Comparison of ENCODE assay signal across 8 cellular contexts in the genomic region with DNA sequence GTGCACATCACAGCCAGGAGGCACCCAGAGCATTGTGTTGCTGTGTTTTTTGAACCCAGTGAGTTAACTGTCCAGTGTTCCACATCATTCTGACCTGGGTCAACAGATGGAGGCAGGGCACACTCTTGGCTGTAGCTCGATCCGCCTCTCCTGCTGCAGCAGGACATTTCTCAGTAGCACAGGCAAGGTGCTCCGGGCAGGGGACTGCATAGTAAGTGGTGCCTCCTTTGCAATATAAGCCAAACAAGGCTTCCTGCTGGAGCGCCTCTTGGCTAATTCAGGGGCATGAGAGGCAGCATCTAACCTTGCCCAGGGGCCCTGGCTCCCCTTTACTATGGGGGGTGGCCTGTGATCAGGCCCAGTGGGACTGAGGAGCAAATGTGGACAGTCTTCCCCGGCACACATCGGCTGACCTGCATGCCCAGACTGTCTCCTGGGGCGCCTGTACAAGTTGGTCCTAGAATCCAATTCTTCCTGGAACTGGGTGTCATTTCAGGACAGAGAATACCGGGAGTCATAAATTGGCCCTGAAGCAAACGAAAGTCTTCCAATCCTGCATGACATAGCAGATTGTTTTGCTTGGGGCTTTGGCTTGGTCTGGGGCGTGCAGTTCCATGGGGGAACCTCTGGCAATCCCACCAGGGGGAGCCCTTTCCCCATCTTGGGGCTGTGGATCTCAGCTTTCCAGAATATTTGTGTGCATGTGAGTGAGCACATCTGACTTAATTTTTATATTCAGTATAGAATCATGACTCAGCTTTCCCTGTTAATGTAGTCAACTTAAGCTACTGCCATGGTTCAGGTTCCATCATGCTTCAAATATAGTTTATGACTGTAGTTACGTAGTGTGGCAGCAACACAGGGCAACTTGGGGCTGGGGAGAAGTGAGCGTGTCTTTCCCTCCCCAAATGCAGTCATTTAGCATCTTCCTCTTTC. TPM values are rescaled to one million over a fixed set of nuclear protein-coding genes. Genes with fewer than 3 reads are reported as not detected.
A peak's percentile ranks its signal among the peaks of the same experiment; 100 is the strongest.
DNase-seq lines count a peak whose midpoint lies in the region; ATAC-seq and TF ChIP-seq lines count a peak whose summit lies in the region.

No MANE protein-coding gene starts in this region.

- no peaks in the 10 kb centered on the region for H3K79me2 ChIP-seq in DND-41 (ENCODE audit: insufficient read depth, low read length)

- TF ChIP-seq EP300 in ovary (IDR thresholded peaks at IDR 0.05): no peak

- H3K9me3 ChIP-seq in DND-41 (ENCODE audit: insufficient read depth, low read length, severe bottlenecking): no peaks in the 10 kb centered on the region
- no peaks in the 10 kb centered on the region for H3K9me3 ChIP-seq in MG63
- H3K9me3 ChIP-seq in ovary: no peaks in the 10 kb centered on the region
- no peaks in the 10 kb centered on the region for H3K9me3 ChIP-seq in testis

- H3K36me3 ChIP-seq in DND-41 (ENCODE audit: insufficient read depth, low read length) (no peaks in the 10 kb centered on the region), MG63 (no peaks in the 10 kb centered on the region), ovary (no peaks in the 10 kb centered on the region), testis (ENCODE audit: low read depth, missing control alignments) (no peaks in the 10 kb centered on the region)

- H3K9ac ChIP-seq in DND-41 (ENCODE audit: low read depth, low read length): peak overlapping the region; percentile 52

- H3K4me3 ChIP-seq in DND-41 (ENCODE audit: low read depth in 1 of 2, low read length in 2 of 2) (no peak overlapping the region; a peak in 1 of 4 replicates), MG63 (no peak overlapping the region), ovary (no peak overlapping the region), testis (no peak overlapping the region)

- H2AFZ ChIP-seq in DND-41 (ENCODE audit: low read depth, low read length): peak overlapping the region; percentile 73

- intact Hi-C loops in Right ventricle myocardium inferior (cut with DNase I): loop anchor here (1.0 to 2.0 kb wide), 3 partner anchors 49 to 241 kb away; a partner anchor contains a TSS
- intact Hi-C loops in ovary (cut with DNase I): loop anchor here (2.0 to 10.0 kb wide), 6 partner anchors 49 to 247 kb away; a partner anchor contains a TSS
- intact Hi-C loops in testis (cut with DNase I; ENCODE audit: low total_unique reads): loop anchor here (5.0 kb wide), 1 partner anchor 54 kb away; a partner anchor contains a TSS

- H3K27ac ChIP-seq in DND-41 (ENCODE audit: low read length) (peak overlapping the region; percentile 96), ovary (peak overlapping the region in 1 of 2 donors; percentile 56), testis (peak overlapping the region in 1 of 2 donors; percentile 7)

- DNase-seq in DND-41 (peak; percentile 91), MG63 (peak; percentile 80), SW 1271 (lab: John Stamatoyannopoulos, UW) (peak; percentile 43 to 70), Right ventricle myocardium inferior (ENCODE audit: missing footprints) (peak; percentile 91), ovary (peak; percentile 86 to 94 (median 92)), testis (peak; percentile 92)
- DNase-seq in activated naive CD8-positive, alpha-beta T cell treated with anti-CD3 and anti-CD28 coated beads, Interleukin-2, amount 50 U/mL, for 16 hours (ENCODE audit: low read depth, low spot score): peak; percentile 64

- peak; percentile 98 for TF ChIP-seq CTCF in DND-41 (IDR thresholded peaks at IDR 0.05; ENCODE audit: borderline replicate concordance, extremely low read depth, low read length, poor library complexity, severe bottlenecking)
- peak; percentile 80 to 97 (median 90) for TF ChIP-seq CTCF in ovary (IDR thresholded peaks at IDR 0.05)
- TF ChIP-seq CTCF in testis (IDR thresholded peaks at IDR 0.05): peak; percentile 92 to 96 (median 93)

- H3K4me1 ChIP-seq in DND-41 (ENCODE audit: insufficient read depth, low read length): peaks cover 55% of the 10 kb centered on the region
- H3K4me1 ChIP-seq in ovary (ENCODE audit: insufficient read depth): peaks cover 3% of the 10 kb centered on the region
- H3K4me1 ChIP-seq in testis: peaks cover 12% of the 10 kb centered on the region

- peak; percentile 83 for ATAC-seq in DND-41 (ENCODE audit: insufficient read depth, low read depth)
- ATAC-seq in Right ventricle myocardium inferior: peak; percentile 96
- ATAC-seq in HG02885 (IDR thresholded peaks at IDR 0.05; ENCODE audit: poor library complexity, unreplicated experiment): no peak

- WGBS in ovary, 3 donors: 44 to 46% (median 44%) methylated on average over 11 to 12 of the region's 12 CpGs
- 56 to 57% methylated on average over 12 of the region's 12 CpGs for WGBS in testis, 2 donors

- H3K27me3 ChIP-seq in DND-41 (ENCODE audit: insufficient read depth, low read length, poor library complexity) (no peaks in the 10 kb centered on the region), MG63 (no peaks in the 10 kb centered on the region), ovary (no peaks in the 10 kb centered on the region), testis (no peaks in the 10 kb centered on the region)

- no peaks in the 10 kb centered on the region for H4K20me1 ChIP-seq in DND-41 (ENCODE audit: insufficient read depth, low read length)

- TF ChIP-seq POLR2A in ovary (IDR thresholded peaks at IDR 0.05) (no peak), testis (IDR thresholded peaks at IDR 0.05) (no peak)

- peak overlapping the region; percentile 43 for H3K4me2 ChIP-seq in DND-41 (ENCODE audit: insufficient read depth, low read length)

RNA-seq across cellular contexts. Expression of a gene that starts 56.0 kb away (rescaled TPM):
- 16.7 and 52.0 TPM in 2 replicates for total RNA-seq in MG63 (2014; rRNA removed; shearing (Covaris generic); ENCODE audit: low replicate concordance)
- 32.5 TPM for total RNA-seq in Right ventricle myocardium inferior
- 100 to 1,000 TPM in 2 of 7 donors, 10 to 100 TPM in 5; 20.1 to 116 (median 83.7) TPM for total RNA-seq in ovary
- polyA plus RNA-seq in ovary: 10 to 100 TPM; 21.7 to 35.4 TPM
- 10 to 100 TPM; 94.6 to 97.6 TPM for total RNA-seq in testis
- polyA plus RNA-seq in testis (ENCODE audit: insufficient read depth, low read depth, low replicate concordance): 33.8 TPM
